In genomic region chr11:130278745-130279144, GRCh38 we compare ENCODE assay signal across 23 cellular contexts. TPM values are rescaled to one million over a fixed set of nuclear protein-coding genes. Genes with fewer than 3 reads are reported as not detected.
DNase-seq lines count a peak whose midpoint lies in the region; ATAC-seq and TF ChIP-seq lines count a peak whose summit lies in the region.
"Had no signal": no experiment of that assay in that cellular context is flagged by ENCODE, and none has a peak within 500 bp of the region (broad histone marks: within the 10 kb centered on the region; RNA-seq: fewer than 3 reads in every experiment).

No MANE protein-coding gene starts in this region.

- H3K4me3 ChIP-seq in fibroblast of villous mesenchyme (ENCODE audit: low read depth, low read length) = no peak overlapping the region
- H3K4me3 ChIP-seq: GM23338, tibial artery had no signal

- POLR2A ChIA-PET in activated naive CD8-positive, alpha-beta T cell treated with anti-CD3 and anti-CD28 coated beads, Interleukin-2, amount 10 ng/mL, durations not matched to agents 7 days and 5 days (lab: Charles Lee) = no interaction called here

- H3K27me3 Mint-ChIP-seq in activated naive CD8-positive, alpha-beta T cell treated with anti-CD3 and anti-CD28 coated beads, Interleukin-2, amount 10 ng/mL, durations not matched to agents 7 days and 5 days = no peaks in the 10 kb centered on the region
- H3K27me3 Mint-ChIP-seq: CD8-positive, alpha-beta memory T cell; stimulated activated memory B cell treated with anti-CD40 and anti-IgM and Interleukin-4, amounts not matched to agents 10 μg/mL and 1 μg/mL and 100 μg/mL, for 72 hours had no signal

- H3K27ac Mint-ChIP-seq in activated naive CD8-positive, alpha-beta T cell treated with anti-CD3 and anti-CD28 coated beads, Interleukin-2, amount 10 ng/mL, durations not matched to agents 7 days and 5 days = peak overlapping the region; percentile 67
- H3K27ac Mint-ChIP-seq: activated naive CD4-positive, alpha-beta T cell treated with anti-CD3 and anti-CD28 coated beads for 36 hours; GM23338; stimulated activated memory B cell treated with anti-CD40 and anti-IgM and Interleukin-4, amounts not matched to agents 10 μg/mL and 1 μg/mL and 100 μg/mL, for 72 hours had no signal

- H3K4me3 Mint-ChIP-seq in activated naive CD8-positive, alpha-beta T cell treated with anti-CD3 and anti-CD28 coated beads, Interleukin-2, amount 10 ng/mL, durations not matched to agents 7 days and 5 days = peak overlapping the region; percentile 44
- H3K4me3 Mint-ChIP-seq: activated naive CD4-positive, alpha-beta T cell treated with anti-CD3 and anti-CD28 coated beads for 36 hours; GM23338; stimulated activated memory B cell treated with anti-CD40 and anti-IgM and Interleukin-4, amounts not matched to agents 10 μg/mL and 1 μg/mL and 100 μg/mL, for 72 hours had no signal

- DNase-seq in ELR (ENCODE audit: low read depth) (peak; percentile 16), HT1080 (ENCODE audit: low read depth) (peak; percentile 5), fibroblast of villous mesenchyme (ENCODE audit: low read depth) (peak; percentile 6), NCI-H2227 (lab: John Stamatoyannopoulos, UW; ENCODE audit: unreplicated experiment) (no peak)
- DNase-seq in activated naive CD8-positive, alpha-beta T cell treated with anti-CD3 and anti-CD28 coated beads, Interleukin-2, amount 10 ng/mL, durations not matched to agents 7 days and 5 days = no peak
- DNase-seq in stimulated activated CD4-positive, alpha-beta T cell treated with anti-CD3 and anti-CD28 coated beads, Interleukin-15, amount 100 ng/mL, for 24 hours = no peak
- DNase-seq: activated CD4-positive, alpha-beta T cell treated with anti-CD3 and anti-CD28 coated beads, Interleukin-2, amount 50 U/mL, for 1 hour; activated naive CD4-positive, alpha-beta T cell treated with anti-CD3 and anti-CD28 coated beads for 36 hours; CD8-positive, alpha-beta memory T cell; cerebellar nuclear complex; effector CD8-positive, alpha-beta T cell; Kasumi-1; left ventricle myocardium superior; NCI-H1417 treated with DMSO at 0.1 percent for 48 hours; NCI-H526; posterior cingulate gyrus; SW 1271; tibial artery had no signal

- H3K36me3 Mint-ChIP-seq in activated naive CD8-positive, alpha-beta T cell treated with anti-CD3 and anti-CD28 coated beads, Interleukin-2, amount 10 ng/mL, durations not matched to agents 7 days and 5 days = peaks cover 20% of the 10 kb centered on the region

- peaks cover 4% of the 10 kb centered on the region for H3K9me3 Mint-ChIP-seq in activated naive CD8-positive, alpha-beta T cell treated with anti-CD3 and anti-CD28 coated beads, Interleukin-2, amount 10 ng/mL, durations not matched to agents 7 days and 5 days
- H3K9me3 Mint-ChIP-seq: GM23338 had no signal

- no peak for TF ChIP-seq CTCF in fibroblast of villous mesenchyme (IDR thresholded peaks at IDR 0.05; ENCODE audit: insufficient read depth, low read depth, low read length)

- no peak for ATAC-seq in activated naive CD8-positive, alpha-beta T cell treated with anti-CD3 and anti-CD28 coated beads, Interleukin-2, amount 10 ng/mL, durations not matched to agents 7 days and 5 days (ENCODE audit: low read depth)
- ATAC-seq in HG02759 (IDR thresholded peaks at IDR 0.05; ENCODE audit: unreplicated experiment) = no peak
- ATAC-seq: esophagus mucosa; GM23338; left ventricle myocardium superior; Right ventricle myocardium inferior; stimulated activated memory B cell treated with anti-CD40 and anti-IgM and Interleukin-4, amounts not matched to agents 10 μg/mL and 1 μg/mL and 100 μg/mL, for 72 hours had no signal

- peaks cover 9% of the 10 kb centered on the region for H3K4me1 Mint-ChIP-seq in activated naive CD8-positive, alpha-beta T cell treated with anti-CD3 and anti-CD28 coated beads, Interleukin-2, amount 10 ng/mL, durations not matched to agents 7 days and 5 days
- H3K4me1 Mint-ChIP-seq: stimulated activated memory B cell treated with anti-CD40 and anti-IgM and Interleukin-4, amounts not matched to agents 10 μg/mL and 1 μg/mL and 100 μg/mL, for 72 hours had no signal

RNA-seq across cellular contexts. Expression of gene ZBTB44, which starts 36.0 kb away (rescaled TPM):
- 17.5 and 18.2 TPM in 2 replicates for total RNA-seq in HT1080 (2014; rRNA removed; shearing (Covaris generic))
- polyA plus RNA-seq in HT1080 (2015; cell fraction: cytosol; rRNA removed) = 14.8 and 15.5 TPM in 2 replicates
- polyA plus RNA-seq in HT1080 (2015; cell fraction: nucleus; rRNA removed) = 16.1 and 19.4 TPM in 2 replicates
- 10 to 100 TPM; 53.9 to 60.7 TPM for total RNA-seq in activated naive CD8-positive, alpha-beta T cell treated with anti-CD3 and anti-CD28 coated beads, Interleukin-2, amount 10 ng/mL, durations not matched to agents 7 days and 5 days
- 27.7 and 41.5 TPM in 2 replicates for total RNA-seq in fibroblast of villous mesenchyme

Comparison
In these comparisons a context has a peak if more than half of its experiments do, and no peak if none do; other contexts are left out.
1. DNase-seq: peak in ELR (single experiment), HT1080 (single experiment) and fibroblast of villous mesenchyme (single experiment); none in activated naive CD8-positive, alpha-beta T cell treated with anti-CD3 and anti-CD28 coated beads, Interleukin-2, amount 10 ng/mL, durations not matched to agents 7 days and 5 days (single experiment), NCI-H2227 (single experiment) and stimulated activated CD4-positive, alpha-beta T cell treated with anti-CD3 and anti-CD28 coated beads, Interleukin-15, amount 100 ng/mL, for 24 hours (single experiment).